11 cellular contexts compared by ENCODE assay signal in genomic region chr6:85291326-85291725, GRCh38.
"Had no signal": no experiment of that assay in that cellular context is flagged by ENCODE, and none has a peak within 500 bp of the region (broad histone marks: within the 10 kb centered on the region; RNA-seq: fewer than 3 reads in every experiment).

No MANE protein-coding gene starts in this region.

- FAIRE-seq: H1, H54 had no signal

- ATAC-seq: GM23338, HCT116 had no signal

- H3K9me3 ChIP-seq: HAP-1 had no signal

- H3K4me3 ChIP-seq: GM23248, GM23338, HAP-1 had no signal

- DNase-seq: GM23248, GOT3, H7, H9, HCEC 1CT, HFFc6 had no signal

- H3K36me3 ChIP-seq: HAP-1 had no signal

- H3K27ac ChIP-seq: GM23248 had no signal

- H3K9ac ChIP-seq: GM23248 had no signal

- H3K4me2 ChIP-seq: GM23338 had no signal

- H3K4me1 ChIP-seq: HAP-1 had no signal

- H2AFZ ChIP-seq: GM23248, GM23338 had no signal
